ENCODE assay signal across 8 cellular contexts in genomic region chr5:154039458-154039829, GRCh38. TPM values are rescaled to one million over a fixed set of nuclear protein-coding genes. Genes with fewer than 3 reads are reported as not detected.
DNase-seq lines count a peak whose midpoint lies in the region; ATAC-seq and TF ChIP-seq lines count a peak whose summit lies in the region.

No MANE protein-coding gene starts in this region.

- H4K20me1 ChIP-seq in Loucy (ENCODE audit: insufficient read depth, low read length, poor library complexity, severe bottlenecking): no peaks in the 10 kb centered on the region

- intact Hi-C loops in dorsolateral prefrontal cortex (cut with DNase I): no loop called here

- no peaks in the 10 kb centered on the region for H3F3A ChIP-seq in Loucy (ENCODE audit: low read depth)

- no peak overlapping the region for H2AFZ ChIP-seq in Loucy (ENCODE audit: low read length)

- CTCF ChIA-PET in BJ (lab: Yijun Ruan, JAX): interaction anchor here (1.3 to 1.7 kb wide), 2 partner anchors 9 to 11 kb away, joined by 3 to 4 read pairs; no protein-coding TSS in a partner anchor

- no peaks in the 10 kb centered on the region for H3K9me2 ChIP-seq in Loucy (replicated peaks; ENCODE audit: low read depth, low read length)

- peak overlapping the region; percentile 68 for H3K4me3 ChIP-seq in BJ (ENCODE audit: low read depth, low read length)
- peak overlapping the region; percentile 88 for H3K4me3 ChIP-seq in Loucy (ENCODE audit: low read length, poor library complexity, severe bottlenecking)
- peak overlapping the region; percentile 61 to 98 (median 85) for H3K4me3 ChIP-seq in dorsolateral prefrontal cortex

- H3K36me3 ChIP-seq in BJ (ENCODE audit: control insufficient read depth, insufficient read depth, low read length) (no peaks in the 10 kb centered on the region), Loucy (ENCODE audit: insufficient read depth, low read length) (no peaks in the 10 kb centered on the region)

- peaks cover 6% of the 10 kb centered on the region for H3K36me3 Mint-ChIP-seq in natural killer cell treated with Interleukin-12 subunit alpha and Interleukin-12 subunit beta and Interleukin-15 and Interleukin-18, amount 100 ng/mL, for 72 hours

- H3K4me1 Mint-ChIP-seq in natural killer cell treated with Interleukin-12 subunit alpha and Interleukin-12 subunit beta and Interleukin-15 and Interleukin-18, amount 100 ng/mL, for 72 hours (ENCODE audit: low read depth in 2 of 2): peaks cover 43 to 49% of the 10 kb centered on the region in 2 donors

- peak overlapping the region; percentile 78 for H3K9ac ChIP-seq in Loucy (ENCODE audit: low read depth, low read length, poor library complexity, severe bottlenecking)

- H3K27ac Mint-ChIP-seq in natural killer cell treated with Interleukin-12 subunit alpha and Interleukin-12 subunit beta and Interleukin-15 and Interleukin-18, amount 100 ng/mL, for 72 hours: peak overlapping the region; percentile 93 to 99

- H3K4me3 Mint-ChIP-seq in natural killer cell treated with Interleukin-12 subunit alpha and Interleukin-12 subunit beta and Interleukin-15 and Interleukin-18, amount 100 ng/mL, for 72 hours: peak overlapping the region; percentile 99

- H3K27ac ChIP-seq in dorsolateral prefrontal cortex: peak overlapping the region in 10 of 59 donors; percentile 61 to 89 (median 74)

- peaks cover 33% of the 10 kb centered on the region for H3K79me2 ChIP-seq in Loucy (ENCODE audit: insufficient read depth, low read length)

- DNase-seq in BJ (ENCODE audit: low read depth) (no peak), dorsolateral prefrontal cortex (no peak), T-helper 9 cell (no peak)
- no peak for DNase-seq in natural killer cell treated with Interleukin-12 subunit alpha and Interleukin-12 subunit beta and Interleukin-15 and Interleukin-18, amount 100 ng/mL, for 72 hours (ENCODE audit: low spot score)
- DNase-seq in stimulated activated naive CD4-positive, alpha-beta T cell treated with Interleukin-2 at 50 U/mL for 16 hours (lab: John Stamatoyannopoulos, UW): no peak

- no peak for TF ChIP-seq CTCF in BJ (IDR thresholded peaks at IDR 0.05; ENCODE audit: insufficient read depth, low read depth, low read length)
- no peak for TF ChIP-seq CTCF in Loucy (conservative IDR thresholded peaks at IDR 0.05; ENCODE audit: low read length)
- TF ChIP-seq CTCF in dorsolateral prefrontal cortex (IDR thresholded peaks at IDR 0.05 in 54 of 56, conservative IDR thresholded peaks at IDR 0.05 in 2 of 56; ENCODE audit: low read depth in 1 of 56, partially characterized antibody in 56 of 56): no peak

- POLR2A ChIA-PET in BJ (lab: Charles Lee): interaction anchor here (0.6 kb wide), 1 partner anchor 11 kb away, joined by 3 read pairs; no protein-coding TSS in a partner anchor

- H3K9me3 ChIP-seq in Loucy (ENCODE audit: insufficient read depth, low read depth, low read length): no peaks in the 10 kb centered on the region

- peak overlapping the region; percentile 77 for H3K4me2 ChIP-seq in Loucy (ENCODE audit: low read depth, low read length, poor library complexity, severe bottlenecking)

- no peaks in the 10 kb centered on the region for H3K9me3 Mint-ChIP-seq in natural killer cell treated with Interleukin-12 subunit alpha and Interleukin-12 subunit beta and Interleukin-15 and Interleukin-18, amount 100 ng/mL, for 72 hours

- H3K27me3 Mint-ChIP-seq in natural killer cell treated with Interleukin-12 subunit alpha and Interleukin-12 subunit beta and Interleukin-15 and Interleukin-18, amount 100 ng/mL, for 72 hours: no peaks in the 10 kb centered on the region

- no peaks in the 10 kb centered on the region for H3K27me3 ChIP-seq in BJ (ENCODE audit: control insufficient read depth, insufficient read depth, low read length)
- no peaks in the 10 kb centered on the region for H3K27me3 ChIP-seq in Loucy (ENCODE audit: insufficient read depth, low read length, poor library complexity, severe bottlenecking)
- H3K27me3 ChIP-seq in dorsolateral prefrontal cortex: no peaks in the 10 kb centered on the region

- ATAC-seq in natural killer cell treated with Interleukin-12 subunit alpha and Interleukin-12 subunit beta and Interleukin-15 and Interleukin-18, amount 100 ng/mL, for 72 hours: no peak
- ATAC-seq in HG03175 (IDR thresholded peaks at IDR 0.05; ENCODE audit: unreplicated experiment) (no peak), HG02981 (IDR thresholded peaks at IDR 0.05; ENCODE audit: unreplicated experiment) (no peak)

- H3K4me1 ChIP-seq in Loucy (ENCODE audit: insufficient read depth, low read length, poor library complexity, severe bottlenecking): peaks cover 23% of the 10 kb centered on the region

RNA-seq across cellular contexts. Expression of gene MFAP3, which starts 0.7 kb away (rescaled TPM):
- 24.5 and 47.0 TPM in 2 replicates for polyA plus RNA-seq in BJ (2011; rRNA removed)
- polyA minus RNA-seq in BJ (2011; rRNA and poly(A)+ RNA removed): 22.8 and 38.8 TPM in 2 replicates
- 10 to 100 TPM; 25.7 to 62.3 (median 41.0) TPM for total RNA-seq in dorsolateral prefrontal cortex
- 10 to 100 TPM; 28.5 to 30.1 TPM for total RNA-seq in natural killer cell treated with Interleukin-12 subunit alpha and Interleukin-12 subunit beta and Interleukin-15 and Interleukin-18, amount 100 ng/mL, for 72 hours

RNA-seq across cellular contexts. Expression of gene FAM114A2, which starts 0.7 kb away (rescaled TPM):
- 12.1 and 21.3 TPM in 2 replicates for polyA plus RNA-seq in BJ (2011; rRNA removed)
- 20.5 and 24.5 TPM in 2 replicates for polyA minus RNA-seq in BJ (2011; rRNA and poly(A)+ RNA removed)
- total RNA-seq in dorsolateral prefrontal cortex: 10 to 100 TPM; 20.0 to 50.8 (median 32.7) TPM
- 10 to 100 TPM; 18.9 to 34.9 TPM for total RNA-seq in natural killer cell treated with Interleukin-12 subunit alpha and Interleukin-12 subunit beta and Interleukin-15 and Interleukin-18, amount 100 ng/mL, for 72 hours
